1 cellular context compared by ENCODE assay signal in genomic region chr11:102829671-102830070, GRCh38.
TF ChIP-seq lines count a peak whose summit lies in the region.

No MANE protein-coding gene starts in this region.

TF ChIP-seq in WTC11, 78 proteins besides CTCF, POLR2A, EP300 and RAD21 (continued from another document):
- TF ChIP-seq, protein P1, sequence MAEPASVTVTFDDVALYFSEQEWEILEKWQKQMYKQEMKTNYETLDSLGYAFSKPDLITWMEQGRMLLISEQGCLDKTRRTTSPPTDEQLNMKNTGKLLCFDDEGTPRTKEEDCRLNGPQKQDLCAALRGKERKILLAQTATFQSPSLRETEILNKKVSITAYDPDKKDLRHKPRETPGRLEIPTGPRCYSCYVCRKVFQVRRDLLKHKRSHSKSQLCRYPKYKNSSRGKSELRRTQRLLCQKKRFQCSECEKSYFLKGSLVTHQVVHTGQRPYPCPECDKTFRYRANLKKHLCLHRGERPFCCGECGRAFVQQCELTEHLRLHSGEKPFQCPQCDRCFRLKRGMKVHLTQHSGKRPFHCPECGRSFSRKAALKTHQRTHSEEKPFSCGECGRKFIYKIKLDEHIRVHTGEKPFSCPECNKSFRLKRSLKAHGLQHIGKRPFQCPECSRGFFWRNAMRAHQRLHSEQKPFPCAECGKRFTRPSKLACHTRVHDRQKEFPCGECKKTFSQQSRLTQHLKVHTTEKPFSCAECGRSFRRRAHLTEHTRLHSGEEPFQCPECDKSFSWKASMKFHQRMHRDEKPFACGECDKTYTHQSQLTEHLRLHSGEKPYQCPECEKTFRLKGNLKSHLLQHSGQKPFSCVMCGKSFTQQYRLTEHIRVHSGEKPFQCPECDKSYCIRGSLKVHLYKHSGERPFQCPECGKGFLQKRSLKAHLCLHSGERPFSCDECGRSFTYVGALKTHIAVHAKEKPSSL (CRISPR knock-in tag; conservative IDR thresholded peaks at IDR 0.05): no peak
- TF ChIP-seq ZNF121 (CRISPR knock-in tag; IDR thresholded peaks at IDR 0.05): no peak
- TF ChIP-seq, protein P2, sequence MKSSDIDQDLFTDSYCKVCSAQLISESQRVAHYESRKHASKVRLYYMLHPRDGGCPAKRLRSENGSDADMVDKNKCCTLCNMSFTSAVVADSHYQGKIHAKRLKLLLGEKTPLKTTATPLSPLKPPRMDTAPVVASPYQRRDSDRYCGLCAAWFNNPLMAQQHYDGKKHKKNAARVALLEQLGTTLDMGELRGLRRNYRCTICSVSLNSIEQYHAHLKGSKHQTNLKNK (CRISPR knock-in tag; IDR thresholded peaks at IDR 0.05): no peak
- TF ChIP-seq GRHL2 (CRISPR knock-in tag; IDR thresholded peaks at IDR 0.05; ENCODE audit: insufficient replicate concordance, severe bottlenecking): no peak
- TF ChIP-seq USF1 (CRISPR knock-in tag; IDR thresholded peaks at IDR 0.05): no peak
- TF ChIP-seq, protein P3, sequence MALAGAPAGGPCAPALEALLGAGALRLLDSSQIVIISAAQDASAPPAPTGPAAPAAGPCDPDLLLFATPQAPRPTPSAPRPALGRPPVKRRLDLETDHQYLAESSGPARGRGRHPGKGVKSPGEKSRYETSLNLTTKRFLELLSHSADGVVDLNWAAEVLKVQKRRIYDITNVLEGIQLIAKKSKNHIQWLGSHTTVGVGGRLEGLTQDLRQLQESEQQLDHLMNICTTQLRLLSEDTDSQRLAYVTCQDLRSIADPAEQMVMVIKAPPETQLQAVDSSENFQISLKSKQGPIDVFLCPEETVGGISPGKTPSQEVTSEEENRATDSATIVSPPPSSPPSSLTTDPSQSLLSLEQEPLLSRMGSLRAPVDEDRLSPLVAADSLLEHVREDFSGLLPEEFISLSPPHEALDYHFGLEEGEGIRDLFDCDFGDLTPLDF (CRISPR knock-in tag; IDR thresholded peaks at IDR 0.05): no peak
- no peak for TF ChIP-seq ATF3 (CRISPR knock-in tag; conservative IDR thresholded peaks at IDR 0.05)
- TF ChIP-seq ELF4 (CRISPR knock-in tag; IDR thresholded peaks at IDR 0.05; ENCODE audit: low read depth): no peak
- TF ChIP-seq FOXP1 (CRISPR knock-in tag; IDR thresholded peaks at IDR 0.05; ENCODE audit: borderline replicate concordance): no peak
